8 cellular contexts compared by ENCODE assay signal in genomic region chr2:64873472-64873924, GRCh38.
DNase-seq lines count a peak whose midpoint lies in the region; ATAC-seq and TF ChIP-seq lines count a peak whose summit lies in the region.

No MANE protein-coding gene starts in this region.

- no peaks in the 10 kb centered on the region for H3K36me3 ChIP-seq in SJCRH30
- H3K36me3 ChIP-seq in heart left ventricle, result no peaks in the 10 kb centered on the region

- 1 to 2% (median 2%) methylated on average over 11 to 14 of the region's 14 CpGs for WGBS in heart left ventricle, 4 donors

- H3K4me3 ChIP-seq in SJCRH30, result no peak overlapping the region
- peak overlapping the region in 8 of 12 donors; percentile 4 to 49 (median 30) for H3K4me3 ChIP-seq in heart left ventricle

- no peak overlapping the region for H3K27ac ChIP-seq in SJCRH30
- H3K27ac ChIP-seq in heart left ventricle, result no peak overlapping the region

- DNase-seq in ELR (ENCODE audit: low read depth), result peak; percentile 68
- DNase-seq in KBM-7, result peak; percentile 86
- peak; percentile 75 to 86 for DNase-seq in SJCRH30
- DNase-seq in activated gamma-delta T cell treated with anti-CD3 and anti-CD28 coated beads, Interleukin-2, amount 50 U/mL, for 16 hours (ENCODE audit: low read depth), result peak; percentile 75
- DNase-seq in heart left ventricle, result peak; percentile 68 to 88 (median 75)
- DNase-seq in renal cortical epithelial cell (ENCODE audit: low read depth), result peak; percentile 19
- no peak for DNase-seq in dedifferentiated amniotic fluid mesenchymal stem cell (ENCODE audit: extremely low spot score)

- peaks cover 13% of the 10 kb centered on the region for H3K4me1 ChIP-seq in SJCRH30
- H3K4me1 ChIP-seq in heart left ventricle, result peaks cover 0 to 22% (median 15%) of the 10 kb centered on the region in 12 donors

- H3K27me3 ChIP-seq in SJCRH30 (no peaks in the 10 kb centered on the region), heart left ventricle (no peaks in the 10 kb centered on the region)

- peak in 1 of 2 donors; percentile 19 for TF ChIP-seq POLR2A in heart left ventricle (IDR thresholded peaks at IDR 0.05)

- H3K9me3 ChIP-seq in SJCRH30 (replicated peaks) (no peaks in the 10 kb centered on the region), heart left ventricle (no peaks in the 10 kb centered on the region)

- ATAC-seq in GM21717 (IDR thresholded peaks at IDR 0.05; ENCODE audit: unreplicated experiment) (peak; percentile 83), heart left ventricle (peak in 3 of 4 donors; percentile 76 to 82 (median 79))

- peak; percentile 91 to 99 (median 96) for TF ChIP-seq CTCF in heart left ventricle (IDR thresholded peaks at IDR 0.05)

- in situ Hi-C loops in KBM-7 (cut with MboI; ENCODE audit: low pct_unique_long_range_greater_than_20kb, low sequenced_read_pairs), result loop anchor here (25.0 kb wide), 1 partner anchor 236 kb away; no protein-coding TSS in a partner anchor

- intact Hi-C loops in heart left ventricle (cut with DNase I), result loop anchor here in 8 of 10 donors (2.0 to 10.0 kb wide), 9 partner anchors 285 to 819 kb away; partner anchors contain the start of gene AFTPH (in 2 of the 8)
